ENCODE assay signal across 8 cellular contexts in genomic region chr9:111036068-111036789, GRCh38. TPM values are rescaled to one million over a fixed set of nuclear protein-coding genes. Genes with fewer than 3 reads are reported as not detected.
A peak's percentile ranks its signal among the peaks of the same experiment; 100 is the strongest.
DNase-seq lines count a peak whose midpoint lies in the region; ATAC-seq, FAIRE-seq and TF ChIP-seq lines count a peak whose summit lies in the region.

No MANE protein-coding gene starts in this region.

- H3K27me3 Mint-ChIP-seq in progenitor cell of endocrine pancreas, result peaks cover 4% of the 10 kb centered on the region
- peaks cover 27 to 45% of the 10 kb centered on the region in 2 donors for H3K27me3 Mint-ChIP-seq in natural killer cell (ENCODE audit: low read depth in 2 of 2)

- TF ChIP-seq CTCF in cardiac muscle cell (IDR thresholded peaks at IDR 0.05; ENCODE audit: low read depth, low read length) (peak; percentile 81), progenitor cell of endocrine pancreas (IDR thresholded peaks at IDR 0.05; ENCODE audit: unreplicated experiment) (peak; percentile 63), natural killer cell (IDR thresholded peaks at IDR 0.05) (no peak), GM10248 (IDR thresholded peaks at IDR 0.05; ENCODE audit: control extremely low read depth, extremely low read depth, low read depth, missing control alignments) (no peak)

- CTCF ChIA-PET in GM10248 (lab: Yijun Ruan, JAX), result interaction anchor here (1.0 to 1.3 kb wide), 2 partner anchors 29 to 395 kb away, joined by 3 read pairs; no protein-coding TSS in a partner anchor

- H3K4me1 ChIP-seq in cardiac muscle cell (ENCODE audit: low read depth), result no peaks in the 10 kb centered on the region

- peak overlapping the region; percentile 89 for H3K27ac Mint-ChIP-seq in progenitor cell of endocrine pancreas
- H3K27ac Mint-ChIP-seq in natural killer cell, result no peak overlapping the region

- H3K4me3 Mint-ChIP-seq in progenitor cell of endocrine pancreas (ENCODE audit: low read depth), result peak overlapping the region; percentile 75
- no peak overlapping the region for H3K4me3 Mint-ChIP-seq in natural killer cell

- H3K9me3 Mint-ChIP-seq in progenitor cell of endocrine pancreas (ENCODE audit: low read depth) (no peaks in the 10 kb centered on the region), natural killer cell (no peaks in the 10 kb centered on the region)

- peaks cover 23% of the 10 kb centered on the region for H3K4me1 Mint-ChIP-seq in progenitor cell of endocrine pancreas (ENCODE audit: low read depth)
- H3K4me1 Mint-ChIP-seq in natural killer cell, result peaks cover 15% of the 10 kb centered on the region in 2 donors

- intact Hi-C loops in natural killer cell (cut with micrococcal nuclease), result no loop called here

- no peak overlapping the region for H3K4me3 ChIP-seq in cardiac muscle cell

- TF ChIP-seq POLR2A in GM12892 (IDR thresholded peaks at IDR 0.05; ENCODE audit: low read depth, low read length), result no peak

- H3K27me3 ChIP-seq in cardiac muscle cell, result peaks cover 66% of the 10 kb centered on the region

- no peaks in the 10 kb centered on the region for H3K9me3 ChIP-seq in cardiac muscle cell (ENCODE audit: low read depth)

- POLR2A ChIA-PET in GM10248 (lab: Yijun Ruan, JAX), result no interaction called here

- peak; percentile 46 for FAIRE-seq in GM12892 (lab: Jason Lieb, UNC)

- no peaks in the 10 kb centered on the region for H3K36me3 ChIP-seq in cardiac muscle cell

- ATAC-seq in SK-N-SH treated with all-trans-retinoic acid at 6 μM for 48 hours, result peak; percentile 81
- ATAC-seq in HG02642 (IDR thresholded peaks at IDR 0.05; ENCODE audit: poor library complexity, unreplicated experiment), result no peak
- ATAC-seq in natural killer cell, result no peak

- DNase-seq in GM12892 (ENCODE audit: insufficient read length) (no peak), cardiac muscle cell (ENCODE audit: low read depth in 1 of 2, low spot score in 1 of 2) (peak in 1 of 2 donors; percentile 62), progenitor cell of endocrine pancreas (ENCODE audit: low spot score, unreplicated experiment) (peak; percentile 28), natural killer cell (no peak), GM10248 (ENCODE audit: extremely low spot score) (no peak), COLO829 (ENCODE audit: low spot score) (no peak)

- H3K36me3 Mint-ChIP-seq in progenitor cell of endocrine pancreas (ENCODE audit: insufficient read depth) (no peaks in the 10 kb centered on the region), natural killer cell (peaks cover 18% of the 10 kb centered on the region)

- no peak overlapping the region for H3K27ac ChIP-seq in cardiac muscle cell

TF ChIP-seq in SK-N-SH treated with all-trans-retinoic acid at 6 μM for 48 hours, 23 proteins besides CTCF, POLR2A, EP300 and RAD21:
- TF ChIP-seq ZNF8 (CRISPR knock-in tag; IDR thresholded peaks at IDR 0.05), result no peak
- TF ChIP-seq RARB (CRISPR knock-in tag; IDR thresholded peaks at IDR 0.05), result no peak
- no peak for TF ChIP-seq CREB5 (CRISPR knock-in tag; IDR thresholded peaks at IDR 0.05; ENCODE audit: low read depth)
- no peak for TF ChIP-seq BACH2 (CRISPR knock-in tag; IDR thresholded peaks at IDR 0.05; ENCODE audit: borderline replicate concordance)

RNA-seq across cellular contexts. Expression of gene LPAR1, which starts 2.0 kb away (rescaled TPM):
- polyA plus RNA-seq in GM12892 (2012; ENCODE audit: missing spikeins), result 0.74 TPM
- total RNA-seq in cardiac muscle cell (0.77 and 1.5 TPM in 2 replicates), progenitor cell of endocrine pancreas (16.2 and 17.4 TPM in 2 replicates), natural killer cell (under 1 TPM in 2 of 3 donors, not detected in 1; 0.48 to 0.50 TPM)
- 0.49 and 1.9 TPM in 2 replicates for polyA plus RNA-seq in cardiac muscle cell

Comparison
In these comparisons a context has a peak if more than half of its experiments do, and no peak if none do; other contexts are left out.
1. CTCF ChIP-seq: peak in cardiac muscle cell (single experiment) and progenitor cell of endocrine pancreas (single experiment); none in natural killer cell (single experiment) and GM10248 (single experiment).